22 cellular contexts compared by ENCODE assay signal in genomic region chr16:21160276-21160675, GRCh38. TPM values are rescaled to one million over a fixed set of nuclear protein-coding genes. Genes with fewer than 3 reads are reported as not detected.
A peak's percentile ranks its signal among the peaks of the same experiment; 100 is the strongest.
DNase-seq lines count a peak whose midpoint lies in the region; ATAC-seq and TF ChIP-seq lines count a peak whose summit lies in the region.
"Had no signal": no experiment of that assay in that cellular context is flagged by ENCODE, and none has a peak within 500 bp of the region (broad histone marks: within the 10 kb centered on the region; RNA-seq: fewer than 3 reads in every experiment).

No MANE protein-coding gene starts in this region.

- CTCF ChIA-PET in activated CD8-positive, alpha-beta T cell treated with anti-CD3 and anti-CD28 coated beads, Interleukin-2, amount 10 ng/mL, durations not matched to agents 7 days and 5 days (lab: Charles Lee) = interaction anchor here (1.1 kb wide), 1 partner anchor 386 kb away, joined by 4 read pairs; no protein-coding TSS in a partner anchor

- peaks cover 17% of the 10 kb centered on the region for H3K36me3 Mint-ChIP-seq in memory B cell
- peaks cover 21% of the 10 kb centered on the region for H3K36me3 Mint-ChIP-seq in activated CD8-positive, alpha-beta T cell treated with anti-CD3 and anti-CD28 coated beads, Interleukin-2, amount 10 ng/mL, durations not matched to agents 7 days and 5 days (ENCODE audit: low read depth)

- H3K9ac ChIP-seq in adipocyte (ENCODE audit: low read length) = no peak overlapping the region

- intact Hi-C loops in heart left ventricle (cut with DNase I) (loop anchor here in 1 of 10 donors (10.0 kb wide), 1 partner anchor 1035 kb away; no protein-coding TSS in a partner anchor), left ventricle myocardium superior (cut with micrococcal nuclease) (loop anchor here (2.0 kb wide), 1 partner anchor 393 kb away; no protein-coding TSS in a partner anchor), uterus (cut with DNase I; ENCODE audit: low total_unique reads) (no loop called here)

- POLR2A ChIA-PET in activated CD8-positive, alpha-beta T cell treated with anti-CD3 and anti-CD28 coated beads, Interleukin-2, amount 10 ng/mL, durations not matched to agents 7 days and 5 days (lab: Charles Lee) = no interaction called here

- no peaks in the 10 kb centered on the region for H3K27me3 Mint-ChIP-seq in memory B cell
- no peaks in the 10 kb centered on the region for H3K27me3 Mint-ChIP-seq in activated CD8-positive, alpha-beta T cell treated with anti-CD3 and anti-CD28 coated beads, Interleukin-2, amount 10 ng/mL, durations not matched to agents 7 days and 5 days (ENCODE audit: low read depth)
- H3K27me3 Mint-ChIP-seq: activated T-helper 17 cell treated with anti-CD3 and anti-CD28 coated beads, Interleukin-2, amount 50 U/mL, for 72 hours; effector memory CD8-positive, alpha-beta T cell had no signal

- TF ChIP-seq CTCF in heart left ventricle (IDR thresholded peaks at IDR 0.05) (no peak), uterus (IDR thresholded peaks at IDR 0.05) (no peak)

- peak overlapping the region; percentile 91 for H3K27ac Mint-ChIP-seq in memory B cell
- H3K27ac Mint-ChIP-seq in activated CD8-positive, alpha-beta T cell treated with anti-CD3 and anti-CD28 coated beads, Interleukin-2, amount 10 ng/mL, durations not matched to agents 7 days and 5 days = no peak overlapping the region
- H3K27ac Mint-ChIP-seq: activated T-helper 17 cell treated with anti-CD3 and anti-CD28 coated beads, Interleukin-2, amount 50 U/mL, for 72 hours; T-helper 1 cell treated with Interleukin-12 subunit alpha and Interleukin-12 subunit beta and Interleukin-4 antibody, amounts not matched to agents 30 μg/mL and 1 μg/mL, for 36 hours had no signal

- H3K9me3 ChIP-seq in heart left ventricle (no peaks in the 10 kb centered on the region), adipocyte (ENCODE audit: control insufficient read depth, low read length) (no peaks in the 10 kb centered on the region), uterus (no peaks in the 10 kb centered on the region)

- H3K36me3 ChIP-seq in heart left ventricle = peaks cover 0 to 35% (median 20%) of the 10 kb centered on the region in 9 donors
- peaks cover 11% of the 10 kb centered on the region for H3K36me3 ChIP-seq in adipocyte (ENCODE audit: control insufficient read depth, insufficient read depth, low read length, severe bottlenecking)
- H3K36me3 ChIP-seq in uterus = no peaks in the 10 kb centered on the region

- H3K4me3 ChIP-seq in heart left ventricle (peak overlapping the region in 11 of 12 donors; percentile 74 to 95 (median 88)), adipocyte (ENCODE audit: low read length) (peak overlapping the region; percentile 86), uterus (peak overlapping the region in 1 of 2 donors; percentile 78)

- DNase-seq in heart left ventricle (no peak), left ventricle myocardium superior (no peak), adipocyte (ENCODE audit: low read depth) (no peak), memory B cell (ENCODE audit: low spot score in 2 of 2) (no peak), uterus (no peak), NCI-H146 (lab: John Stamatoyannopoulos, UW) (no peak), mucosa of gallbladder (ENCODE audit: low spot score) (no peak)
- no peak for DNase-seq in activated CD8-positive, alpha-beta T cell treated with anti-CD3 and anti-CD28 coated beads, Interleukin-2, amount 10 ng/mL, durations not matched to agents 7 days and 5 days
- DNase-seq: activated CD4-positive, CD25-positive, alpha-beta regulatory T cell; effector memory CD8-positive, alpha-beta T cell; GOT3; NCI-H1105 treated with DMSO at 0.1 percent for 48 hours; NCI-H2171; stimulated activated CD4-positive, alpha-beta T cell treated with anti-CD3 and anti-CD28 coated beads, Interleukin-4, amount 100 ng/mL, for 4 hours; stimulated activated CD8-positive, alpha-beta memory T cell treated with anti-CD3 and anti-CD28 coated beads, Interleukin-4, amount 100 ng/mL, for 48 hours had no signal

- H3K27me3 ChIP-seq in heart left ventricle = no peaks in the 10 kb centered on the region
- no peaks in the 10 kb centered on the region for H3K27me3 ChIP-seq in adipocyte (replicated peaks; ENCODE audit: control insufficient read depth, insufficient read depth, low read length)
- H3K27me3 ChIP-seq in uterus = no peaks in the 10 kb centered on the region

- H3K9me3 Mint-ChIP-seq in memory B cell = no peaks in the 10 kb centered on the region
- H3K9me3 Mint-ChIP-seq in activated CD8-positive, alpha-beta T cell treated with anti-CD3 and anti-CD28 coated beads, Interleukin-2, amount 10 ng/mL, durations not matched to agents 7 days and 5 days (ENCODE audit: insufficient read depth) = no peaks in the 10 kb centered on the region
- H3K9me3 Mint-ChIP-seq: activated T-helper 17 cell treated with anti-CD3 and anti-CD28 coated beads, Interleukin-2, amount 50 U/mL, for 72 hours; effector memory CD8-positive, alpha-beta T cell; T-helper 1 cell treated with Interleukin-12 subunit alpha and Interleukin-12 subunit beta and Interleukin-4 antibody, amounts not matched to agents 30 μg/mL and 1 μg/mL, for 36 hours had no signal

- WGBS in heart left ventricle, 4 donors = 33 to 51% (median 46%) methylated on average over 1 of the region's 1 CpG

- H3K4me1 ChIP-seq in heart left ventricle = peaks cover 20 to 72% (median 47%) of the 10 kb centered on the region in 12 donors
- H3K4me1 ChIP-seq in adipocyte (ENCODE audit: control insufficient read depth, insufficient read depth, low read length) = peaks cover 53% of the 10 kb centered on the region
- peaks cover 8 to 29% of the 10 kb centered on the region in 2 donors for H3K4me1 ChIP-seq in uterus

- peak overlapping the region in 11 of 12 donors; percentile 77 to 94 (median 88) for H3K27ac ChIP-seq in heart left ventricle
- H3K27ac ChIP-seq in uterus = peak overlapping the region; percentile 10 to 84

- TF ChIP-seq POLR2A in heart left ventricle (IDR thresholded peaks at IDR 0.05) (no peak), uterus (IDR thresholded peaks at IDR 0.05) (no peak)

- ATAC-seq in heart left ventricle (no peak), left ventricle myocardium superior (no peak), memory B cell (ENCODE audit: low read depth) (no peak)
- ATAC-seq in activated CD8-positive, alpha-beta T cell treated with anti-CD3 and anti-CD28 coated beads, Interleukin-2, amount 10 ng/mL, durations not matched to agents 7 days and 5 days = no peak
- ATAC-seq: activated T-helper 17 cell treated with anti-CD3 and anti-CD28 coated beads, Interleukin-2, amount 50 U/mL, for 72 hours; effector memory CD8-positive, alpha-beta T cell had no signal

- no peak overlapping the region for H3K4me3 Mint-ChIP-seq in memory B cell
- H3K4me3 Mint-ChIP-seq in activated CD8-positive, alpha-beta T cell treated with anti-CD3 and anti-CD28 coated beads, Interleukin-2, amount 10 ng/mL, durations not matched to agents 7 days and 5 days = no peak overlapping the region

- H3K4me1 Mint-ChIP-seq in memory B cell = peaks cover 21% of the 10 kb centered on the region
- peaks cover 20% of the 10 kb centered on the region for H3K4me1 Mint-ChIP-seq in activated CD8-positive, alpha-beta T cell treated with anti-CD3 and anti-CD28 coated beads, Interleukin-2, amount 10 ng/mL, durations not matched to agents 7 days and 5 days (ENCODE audit: low read depth)

RNA-seq across cellular contexts. Expression of gene LDAF1, which starts 1.8 kb away (rescaled TPM):
- total RNA-seq in heart left ventricle (100 to 1,000 TPM in 7 of 9 donors, 10 to 100 TPM in 2; 87.0 to 334 (median 162) TPM), left ventricle myocardium superior (143 TPM), uterus (10 to 100 TPM; 10.5 to 88.6 (median 51.4) TPM), mucosa of gallbladder (61.5 TPM)
- polyA plus RNA-seq in heart left ventricle = 10 to 100 TPM; 31.0 to 46.3 TPM
- 10 to 100 TPM in 1 of 2 experiments, 1 to 10 TPM in 1; 8.5 to 12.8 TPM for total RNA-seq in activated CD8-positive, alpha-beta T cell treated with anti-CD3 and anti-CD28 coated beads, Interleukin-2, amount 10 ng/mL, durations not matched to agents 7 days and 5 days

RNA-seq across cellular contexts. Expression of gene DNAH3, which starts 9.6 kb away (rescaled TPM):
- total RNA-seq in heart left ventricle (1 to 10 TPM in 4 of 9 donors, under 1 TPM in 5; 0.30 to 2.0 (median 0.97) TPM), left ventricle myocardium superior (1.1 TPM), uterus (1 to 10 TPM in 2 of 4 donors, under 1 TPM in 2; under 0.01 to 2.1 (median 0.93) TPM), mucosa of gallbladder (0.58 TPM)
- polyA plus RNA-seq in heart left ventricle = under 1 TPM; 0.01 to 0.46 TPM
- total RNA-seq in activated CD8-positive, alpha-beta T cell treated with anti-CD3 and anti-CD28 coated beads, Interleukin-2, amount 10 ng/mL, durations not matched to agents 7 days and 5 days = not detected
- total RNA-seq: A172, mononuclear cell had no signal

RNA-seq across cellular contexts. Expression of gene ZP2, which starts 51.1 kb away (rescaled TPM):
- total RNA-seq in heart left ventricle (not detected), left ventricle myocardium superior (not detected), uterus (1 to 10 TPM in 1 of 4 donors, not detected in 3; 3.4 TPM), mucosa of gallbladder (0.09 TPM)
- polyA plus RNA-seq in heart left ventricle = not detected
- not detected for total RNA-seq in activated CD8-positive, alpha-beta T cell treated with anti-CD3 and anti-CD28 coated beads, Interleukin-2, amount 10 ng/mL, durations not matched to agents 7 days and 5 days
- total RNA-seq: A172; activated CD8-positive, alpha-beta memory T cell treated with anti-CD3 and anti-CD28 coated beads for 36 hours; activated T-helper 17 cell treated with anti-CD3 and anti-CD28 coated beads, Interleukin-2, amount 50 U/mL, for 72 hours; mononuclear cell; omental fat pad; temporal lobe had no signal
